In the genomic region with DNA sequence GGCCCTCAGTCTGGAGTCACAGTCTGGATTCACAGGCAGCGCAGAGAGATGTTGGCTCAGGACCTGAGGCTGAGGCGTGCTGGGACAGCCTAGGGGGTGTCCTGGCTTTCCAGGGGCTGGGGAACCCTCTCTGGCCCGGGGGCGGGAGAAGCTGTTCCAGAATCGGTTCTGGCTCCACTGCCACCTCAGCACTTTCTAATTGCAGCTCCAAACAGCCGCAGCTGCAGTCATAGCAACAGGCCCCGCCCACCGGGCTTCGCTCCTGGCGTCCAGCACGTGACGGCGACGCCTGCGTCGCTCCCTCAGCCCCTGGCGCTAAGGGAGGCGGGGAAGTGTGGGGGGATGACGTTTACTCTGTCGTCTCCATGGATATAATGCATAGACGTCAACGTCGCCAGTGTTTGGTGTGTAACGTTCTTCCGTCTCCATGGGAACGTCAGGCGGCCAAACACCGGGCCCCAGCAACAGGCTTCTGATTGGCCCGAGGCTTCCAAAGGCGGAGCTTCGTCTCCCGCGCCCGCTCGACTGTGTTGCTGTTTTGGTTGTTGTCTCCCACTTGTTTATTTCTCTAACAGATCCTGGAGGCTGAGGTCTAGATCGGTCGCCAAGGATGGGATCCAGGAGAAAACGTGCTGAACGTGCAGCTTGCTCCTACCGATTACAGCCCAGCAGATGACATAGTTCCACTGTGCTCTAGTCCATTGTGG, we compare ENCODE assay signal across 8 cellular contexts. TPM values are rescaled to one million over a fixed set of nuclear protein-coding genes. Genes with fewer than 3 reads are reported as not detected.
DNase-seq lines count a peak whose midpoint lies in the region; ATAC-seq lines count a peak whose summit lies in the region.

No MANE protein-coding gene starts in this region.

- peak; percentile 92 for ATAC-seq in HG02623 (IDR thresholded peaks at IDR 0.05; ENCODE audit: unreplicated experiment)

- H3K9me3 Mint-ChIP-seq in activated naive CD8-positive, alpha-beta T cell treated with anti-CD3 and anti-CD28 coated beads for 36 hours = no peaks in the 10 kb centered on the region

- peaks cover 23% of the 10 kb centered on the region for H3K4me1 Mint-ChIP-seq in activated naive CD8-positive, alpha-beta T cell treated with anti-CD3 and anti-CD28 coated beads for 36 hours

- DNase-seq in GM04504 (ENCODE audit: low read depth) (peak; percentile 99), NCI-H1092 treated with DMSO at 0.1 percent for 48 hours (lab: John Stamatoyannopoulos, UW) (peak; percentile 98), SKM-1 (lab: John Stamatoyannopoulos, UW; ENCODE audit: unreplicated experiment) (peak; percentile 73), glomerular visceral epithelial cell (ENCODE audit: extremely low spot score) (peak; percentile 100), occipital lobe (lab: John Stamatoyannopoulos, UW) (peak; percentile 98)
- peak; percentile 99 for DNase-seq in activated naive CD8-positive, alpha-beta T cell treated with anti-CD3 and anti-CD28 coated beads for 36 hours

- H3K27me3 Mint-ChIP-seq in activated naive CD8-positive, alpha-beta T cell treated with anti-CD3 and anti-CD28 coated beads for 36 hours = peaks cover 7% of the 10 kb centered on the region

- H3K27ac ChIP-seq in temporal lobe (ENCODE audit: low read depth, low read length) = peak overlapping the region; percentile 100

- peak overlapping the region; percentile 84 for H3K4me3 Mint-ChIP-seq in activated naive CD8-positive, alpha-beta T cell treated with anti-CD3 and anti-CD28 coated beads for 36 hours

- H3K36me3 Mint-ChIP-seq in activated naive CD8-positive, alpha-beta T cell treated with anti-CD3 and anti-CD28 coated beads for 36 hours = no peaks in the 10 kb centered on the region

- H3K27ac Mint-ChIP-seq in activated naive CD8-positive, alpha-beta T cell treated with anti-CD3 and anti-CD28 coated beads for 36 hours = peak overlapping the region; percentile 94

RNA-seq across cellular contexts. Expression of a gene that starts 19.7 kb away (rescaled TPM):
- 10 to 100 TPM; 19.5 to 20.0 TPM for total RNA-seq in activated naive CD8-positive, alpha-beta T cell treated with anti-CD3 and anti-CD28 coated beads for 36 hours
- total RNA-seq in occipital lobe (51.2 TPM), temporal lobe (41.8 TPM)

Comparison
In these comparisons a context has a peak if more than half of its experiments do, and no peak if none do; other contexts are left out.
1. Peak in every context shown above with its lines: DNase-seq, ATAC-seq and H3K27ac ChIP-seq.